26 cellular contexts compared by ENCODE assay signal in genomic region chr4:109077486-109077885, GRCh38.
"Had no signal": no experiment of that assay in that cellular context is flagged by ENCODE, and none has a peak within 500 bp of the region (broad histone marks: within the 10 kb centered on the region; RNA-seq: fewer than 3 reads in every experiment).

No MANE protein-coding gene starts in this region.

- H3K27ac Mint-ChIP-seq: activated CD8-positive, alpha-beta T cell treated with anti-CD3 and anti-CD28 coated beads for 36 hours; activated naive CD8-positive, alpha-beta T cell treated with anti-CD3 and anti-CD28 coated beads, Interleukin-2, amount 10 ng/mL, durations not matched to agents 7 days and 5 days; activated T-helper 17 cell treated with anti-CD3 and anti-CD28 coated beads, Interleukin-2, amount 50 U/mL, for 72 hours; T-cell; WTC11 had no signal

- H3K4me1 ChIP-seq: ascending aorta, psoas muscle, upper lobe of right lung had no signal

- H3K4me1 Mint-ChIP-seq: activated T-helper 17 cell treated with anti-CD3 and anti-CD28 coated beads, Interleukin-2, amount 50 U/mL, for 72 hours; T-cell had no signal

- H3K36me3 Mint-ChIP-seq: activated naive CD8-positive, alpha-beta T cell treated with anti-CD3 and anti-CD28 coated beads, Interleukin-2, amount 10 ng/mL, durations not matched to agents 7 days and 5 days; T-cell had no signal

- H3K4me3 Mint-ChIP-seq: activated CD8-positive, alpha-beta T cell treated with anti-CD3 and anti-CD28 coated beads for 36 hours; activated naive CD8-positive, alpha-beta T cell treated with anti-CD3 and anti-CD28 coated beads, Interleukin-2, amount 10 ng/mL, durations not matched to agents 7 days and 5 days; activated T-helper 17 cell treated with anti-CD3 and anti-CD28 coated beads, Interleukin-2, amount 50 U/mL, for 72 hours; T-cell; WTC11 had no signal

- H3K4me3 ChIP-seq: ascending aorta, esophagus muscularis mucosa, lung, psoas muscle, skin epidermis, stomach, thoracic aorta, upper lobe of right lung had no signal

- H3K36me3 ChIP-seq: ascending aorta, esophagus muscularis mucosa, stomach, thoracic aorta, upper lobe of right lung had no signal

- H3K27me3 Mint-ChIP-seq: T-cell had no signal

- H3K9me3 ChIP-seq: ascending aorta, esophagus muscularis mucosa, psoas muscle, stomach, thoracic aorta, upper lobe of right lung had no signal

- FAIRE-seq: frontal cortex, keratinocyte had no signal

- ATAC-seq: activated CD8-positive, alpha-beta T cell treated with anti-CD3 and anti-CD28 coated beads for 36 hours; activated T-helper 17 cell treated with anti-CD3 and anti-CD28 coated beads, Interleukin-2, amount 50 U/mL, for 72 hours; psoas muscle; right cardiac atrium; T-cell; upper lobe of right lung; WTC11 had no signal

- H3K9me3 Mint-ChIP-seq: activated CD8-positive, alpha-beta T cell treated with anti-CD3 and anti-CD28 coated beads for 36 hours; activated naive CD8-positive, alpha-beta T cell treated with anti-CD3 and anti-CD28 coated beads, Interleukin-2, amount 10 ng/mL, durations not matched to agents 7 days and 5 days; activated T-helper 17 cell treated with anti-CD3 and anti-CD28 coated beads, Interleukin-2, amount 50 U/mL, for 72 hours had no signal

- H3K27me3 ChIP-seq: ascending aorta, esophagus muscularis mucosa, stomach, upper lobe of right lung had no signal

- H3K27ac ChIP-seq: ascending aorta, esophagus muscularis mucosa, psoas muscle, skin epidermis, stomach, thoracic aorta, upper lobe of right lung had no signal

- DNase-seq: activated CD4-positive, alpha-beta T cell treated with anti-CD3 and anti-CD28 coated beads for 4 hours; activated CD8-positive, alpha-beta T cell treated with anti-CD3 and anti-CD28 coated beads for 36 hours; activated naive CD4-positive, alpha-beta T cell treated with Interleukin-2 at 50 U/mL for 16 hours; activated naive CD8-positive, alpha-beta T cell treated with anti-CD3 and anti-CD28 coated beads, Interleukin-2, amount 10 ng/mL, durations not matched to agents 7 days and 5 days; activated T-cell treated with anti-CD3 and anti-CD28 coated beads, Interleukin-2, amount 50 U/mL, for 1 hour; cerebellar nuclear complex; effector CD4-positive, alpha-beta T cell; hypothalamus; midbrain; occipital lobe; psoas muscle; right cardiac atrium; stimulated activated CD4-positive, alpha-beta T cell treated with anti-CD3 and anti-CD28 coated beads, Interleukin-15, amount 100 ng/mL, for 24 hours; stimulated activated CD4-positive, alpha-beta T cell treated with anti-CD3 and anti-CD28 coated beads, Interleukin-2, amount 100 ng/mL, for 48 hours; stomach; T-cell; upper lobe of right lung had no signal
